ENCODE assay signal across 2 cellular contexts in genomic region chr10:69541463-69541862, GRCh38.
TF ChIP-seq lines count a peak whose summit lies in the region.

No MANE protein-coding gene starts in this region.

TF ChIP-seq in HEK293, 187 proteins besides CTCF, POLR2A, EP300 and RAD21 (continued from another document):
- no peak for TF ChIP-seq ZNF692 (tag by site-specific recombination; IDR thresholded peaks at IDR 0.05)
- TF ChIP-seq ZNF626 (tag by site-specific recombination; IDR thresholded peaks at IDR 0.05) = 0 out of 2 replicates have a peak, but pooled peaks have one; percentile 23
- TF ChIP-seq ZNF585B (tag by site-specific recombination; IDR thresholded peaks at IDR 0.05) = peak; percentile 81
- peak; percentile 79 for TF ChIP-seq SETDB1 (IDR thresholded peaks at IDR 0.05; ENCODE audit: insufficient read length, low read length)
- peak; percentile 83; the same call in 1 of the 2 replicates for TF ChIP-seq TRIM28 (IDR thresholded peaks at IDR 0.05; ENCODE audit: borderline replicate concordance, low read length)
- 0 out of 2 replicates have a peak, but pooled peaks have one; percentile 70 for TF ChIP-seq ZNF280D (tag by site-specific recombination; IDR thresholded peaks at IDR 0.05)

TF ChIP-seq in K562, 482 proteins besides CTCF, POLR2A, EP300 and RAD21 (continued from another document):
- TF ChIP-seq XRCC4 (IDR thresholded peaks at IDR 0.05; ENCODE audit: extremely low read depth, insufficient read depth, insufficient read length) (no peak), E2F3 (CRISPR knock-in tag; IDR thresholded peaks at IDR 0.05) (no peak), PREB (CRISPR knock-in tag; IDR thresholded peaks at IDR 0.05) (no peak), ZFP36 (IDR thresholded peaks at IDR 0.05; ENCODE audit: low read depth, low read length, partially characterized antibody) (peak; percentile 31), MNT (conservative IDR thresholded peaks at IDR 0.05) (no peak), EZH2 (IDR thresholded peaks at IDR 0.05; ENCODE audit: borderline replicate concordance, low read depth, low read length) (no peak), CBX3 (IDR thresholded peaks at IDR 0.05; ENCODE audit: borderline replicate concordance in 1 of 2, low read length in 2 of 2) (peak in 1 of 2 experiments; percentile 72; a peak in 1 of 3 replicates), NBN (IDR thresholded peaks at IDR 0.05; ENCODE audit: low read depth) (no peak), CBX5 (IDR thresholded peaks at IDR 0.05; ENCODE audit: borderline replicate concordance, low read depth) (peak; percentile 79), EWSR1 (IDR thresholded peaks at IDR 0.05; ENCODE audit: borderline replicate concordance, low read depth, partially characterized antibody) (no peak)
